ENCODE assay signal across 1 cellular context in genomic region chr13:107962209-107962608, GRCh38.
TF ChIP-seq lines count a peak whose summit lies in the region.

No MANE protein-coding gene starts in this region.

TF ChIP-seq in GM23338, 12 proteins besides CTCF, POLR2A, EP300 and RAD21 (continued from another document):
- TF ChIP-seq ZNF462 (CRISPR knock-in tag; IDR thresholded peaks at IDR 0.05) (no peak), EZH2phosphoT487 (IDR thresholded peaks at IDR 0.05; ENCODE audit: unreplicated experiment) (no peak), CREB1 (CRISPR knock-in tag; IDR thresholded peaks at IDR 0.05; ENCODE audit: low read depth) (no peak)
- TF ChIP-seq, protein P1, sequence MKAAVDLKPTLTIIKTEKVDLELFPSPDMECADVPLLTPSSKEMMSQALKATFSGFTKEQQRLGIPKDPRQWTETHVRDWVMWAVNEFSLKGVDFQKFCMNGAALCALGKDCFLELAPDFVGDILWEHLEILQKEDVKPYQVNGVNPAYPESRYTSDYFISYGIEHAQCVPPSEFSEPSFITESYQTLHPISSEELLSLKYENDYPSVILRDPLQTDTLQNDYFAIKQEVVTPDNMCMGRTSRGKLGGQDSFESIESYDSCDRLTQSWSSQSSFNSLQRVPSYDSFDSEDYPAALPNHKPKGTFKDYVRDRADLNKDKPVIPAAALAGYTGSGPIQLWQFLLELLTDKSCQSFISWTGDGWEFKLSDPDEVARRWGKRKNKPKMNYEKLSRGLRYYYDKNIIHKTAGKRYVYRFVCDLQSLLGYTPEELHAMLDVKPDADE (IDR thresholded peaks at IDR 0.05) = no peak
